Comparison of ENCODE assay signal across 23 cellular contexts in genomic region chr6:168574075-168574698, GRCh38.
A peak's percentile ranks its signal among the peaks of the same experiment; 100 is the strongest.
DNase-seq lines count a peak whose midpoint lies in the region; ATAC-seq and TF ChIP-seq lines count a peak whose summit lies in the region.
"Had no signal": no experiment of that assay in that cellular context is flagged by ENCODE, and none has a peak within 500 bp of the region (broad histone marks: within the 10 kb centered on the region; RNA-seq: fewer than 3 reads in every experiment).

No MANE protein-coding gene starts in this region.

- TF ChIP-seq POLR2A in gastroesophageal sphincter (IDR thresholded peaks at IDR 0.05): no peak

- H3K9me3 ChIP-seq in gastroesophageal sphincter: no peaks in the 10 kb centered on the region
- H3K9me3 ChIP-seq in thoracic aorta: no peaks in the 10 kb centered on the region
- H3K9me3 ChIP-seq: A549, suprapubic skin had no signal

- H3K4me3 ChIP-seq in H7 (ENCODE audit: insufficient read depth, low read depth, low read length): no peak overlapping the region
- peak overlapping the region in 1 of 2 donors; percentile 23 for H3K4me3 ChIP-seq in gastroesophageal sphincter
- peak overlapping the region; percentile 42 for H3K4me3 ChIP-seq in thoracic aorta
- H3K4me3 ChIP-seq: A549, PC-9, suprapubic skin had no signal

- peaks cover 43% of the 10 kb centered on the region for H3K4me1 Mint-ChIP-seq in nephron progenitor cell
- no peaks in the 10 kb centered on the region for H3K4me1 Mint-ChIP-seq in activated CD4-positive, alpha-beta T cell treated with anti-CD3 and anti-CD28 coated beads for 36 hours
- H3K4me1 Mint-ChIP-seq: activated T-helper 17 cell treated with anti-CD3 and anti-CD28 coated beads, Interleukin-2, amount 50 U/mL, for 72 hours had no signal

- POLR2A ChIA-PET in activated CD4-positive, alpha-beta T cell treated with anti-CD3 and anti-CD28 coated beads for 36 hours (lab: Charles Lee): no interaction called here

- DNase-seq in H7 (peak; percentile 48), nephron progenitor cell (no peak), thoracic aorta (ENCODE audit: low spot score) (no peak)
- DNase-seq in stimulated activated naive CD4-positive, alpha-beta T cell (lab: John Stamatoyannopoulos, UW): no peak
- DNase-seq in activated CD4-positive, alpha-beta T cell treated with anti-CD3 and anti-CD28 coated beads for 36 hours: no peak
- DNase-seq: activated CD8-positive, alpha-beta memory T cell treated with anti-CD3 and anti-CD28 coated beads, Interleukin-2, amount 50 U/mL, for 4 hours; foreskin fibroblast; GDM1; NCI-H1436 treated with DMSO at 0.1 percent for 48 hours; NK-92 treated with Interleukin-12 subunit alpha and Interleukin-12 subunit beta, amount 100 ng/mL, for 24 hours; PC-9; SHP77; T-helper 9 cell had no signal

- peak overlapping the region; percentile 98 for H3K27ac Mint-ChIP-seq in nephron progenitor cell
- no peak overlapping the region for H3K27ac Mint-ChIP-seq in activated CD4-positive, alpha-beta T cell treated with anti-CD3 and anti-CD28 coated beads for 36 hours
- H3K27ac Mint-ChIP-seq: activated naive CD4-positive, alpha-beta T cell treated with anti-CD3 and anti-CD28 coated beads, Interleukin-2, amount 50 U/mL, for 72 hours; activated T-helper 17 cell treated with anti-CD3 and anti-CD28 coated beads, Interleukin-2, amount 50 U/mL, for 72 hours; natural killer cell treated with Interleukin-12 subunit alpha and Interleukin-12 subunit beta and Interleukin-15 and Interleukin-18, amount 100 ng/mL, for 72 hours had no signal

- no peaks in the 10 kb centered on the region for H3K36me3 Mint-ChIP-seq in nephron progenitor cell (ENCODE audit: low read depth)
- no peaks in the 10 kb centered on the region for H3K36me3 Mint-ChIP-seq in activated CD4-positive, alpha-beta T cell treated with anti-CD3 and anti-CD28 coated beads for 36 hours (ENCODE audit: low read depth)
- H3K36me3 Mint-ChIP-seq: activated naive CD4-positive, alpha-beta T cell treated with anti-CD3 and anti-CD28 coated beads, Interleukin-2, amount 50 U/mL, for 72 hours; natural killer cell treated with Interleukin-12 subunit alpha and Interleukin-12 subunit beta and Interleukin-15 and Interleukin-18, amount 100 ng/mL, for 72 hours had no signal

- ATAC-seq in gastroesophageal sphincter (no peak), thoracic aorta (ENCODE audit: insufficient number of reproducible peaks, low FRiP score, low read depth) (no peak), GM19467 (IDR thresholded peaks at IDR 0.05; ENCODE audit: unreplicated experiment) (no peak), HG02571 (IDR thresholded peaks at IDR 0.05; ENCODE audit: unreplicated experiment) (no peak)
- ATAC-seq in activated CD4-positive, alpha-beta T cell treated with anti-CD3 and anti-CD28 coated beads for 36 hours: no peak
- ATAC-seq: A549; activated naive CD4-positive, alpha-beta T cell treated with anti-CD3 and anti-CD28 coated beads, Interleukin-2, amount 50 U/mL, for 72 hours; activated T-helper 17 cell treated with anti-CD3 and anti-CD28 coated beads, Interleukin-2, amount 50 U/mL, for 72 hours had no signal

- peaks cover 7 to 58% (median 19%) of the 10 kb centered on the region in 3 donors for H3K4me1 ChIP-seq in gastroesophageal sphincter
- H3K4me1 ChIP-seq in thoracic aorta (ENCODE audit: control insufficient read depth in 1 of 2, low read depth in 2 of 2): peaks cover 22 to 57% of the 10 kb centered on the region in 2 donors
- H3K4me1 ChIP-seq: A549 had no signal

- H3K4me3 Mint-ChIP-seq in nephron progenitor cell: no peak overlapping the region
- H3K4me3 Mint-ChIP-seq in activated CD4-positive, alpha-beta T cell treated with anti-CD3 and anti-CD28 coated beads for 36 hours: no peak overlapping the region
- H3K4me3 Mint-ChIP-seq: activated T-helper 17 cell treated with anti-CD3 and anti-CD28 coated beads, Interleukin-2, amount 50 U/mL, for 72 hours; natural killer cell treated with Interleukin-12 subunit alpha and Interleukin-12 subunit beta and Interleukin-15 and Interleukin-18, amount 100 ng/mL, for 72 hours had no signal

- H3K27me3 ChIP-seq in H7 (ENCODE audit: control insufficient read depth, insufficient read depth, low read length) (no peaks in the 10 kb centered on the region), gastroesophageal sphincter (no peaks in the 10 kb centered on the region), thoracic aorta (replicated peaks; ENCODE audit: insufficient read depth) (no peaks in the 10 kb centered on the region)
- H3K27me3 ChIP-seq: suprapubic skin had no signal

- H3K36me3 ChIP-seq in H7 (replicated peaks; ENCODE audit: control insufficient read depth, insufficient read depth, low read length): no peaks in the 10 kb centered on the region
- H3K36me3 ChIP-seq in gastroesophageal sphincter: no peaks in the 10 kb centered on the region
- H3K36me3 ChIP-seq in thoracic aorta: peaks cover 2% of the 10 kb centered on the region
- H3K36me3 ChIP-seq: suprapubic skin, WERI-Rb-1 had no signal

- no peak for TF ChIP-seq CTCF in gastroesophageal sphincter (IDR thresholded peaks at IDR 0.05)
- no peak for TF ChIP-seq CTCF in nephron progenitor cell (IDR thresholded peaks at IDR 0.05)
- no peak for TF ChIP-seq CTCF in thoracic aorta (IDR thresholded peaks at IDR 0.05)

- CTCF ChIA-PET in activated CD4-positive, alpha-beta T cell treated with anti-CD3 and anti-CD28 coated beads for 36 hours (lab: Charles Lee): no interaction called here

- no peaks in the 10 kb centered on the region for H3K27me3 Mint-ChIP-seq in nephron progenitor cell (ENCODE audit: low read depth, poor library complexity)
- H3K27me3 Mint-ChIP-seq in activated CD4-positive, alpha-beta T cell treated with anti-CD3 and anti-CD28 coated beads for 36 hours: peaks cover 3% of the 10 kb centered on the region

- H3K9me3 Mint-ChIP-seq in nephron progenitor cell: no peaks in the 10 kb centered on the region
- H3K9me3 Mint-ChIP-seq in activated CD4-positive, alpha-beta T cell treated with anti-CD3 and anti-CD28 coated beads for 36 hours (ENCODE audit: low read depth): no peaks in the 10 kb centered on the region
- H3K9me3 Mint-ChIP-seq: activated naive CD4-positive, alpha-beta T cell treated with anti-CD3 and anti-CD28 coated beads, Interleukin-2, amount 50 U/mL, for 72 hours; activated T-helper 17 cell treated with anti-CD3 and anti-CD28 coated beads, Interleukin-2, amount 50 U/mL, for 72 hours; natural killer cell treated with Interleukin-12 subunit alpha and Interleukin-12 subunit beta and Interleukin-15 and Interleukin-18, amount 100 ng/mL, for 72 hours had no signal

- intact Hi-C loops in activated CD4-positive, alpha-beta T cell treated with anti-CD3 and anti-CD28 coated beads for 36 hours (cut with DNase I, micrococcal nuclease): no loop called here

- H3K27ac ChIP-seq in gastroesophageal sphincter: peak overlapping the region; percentile 78 to 88 (median 86)
- peak overlapping the region; percentile 93 to 96 for H3K27ac ChIP-seq in thoracic aorta
- H3K27ac ChIP-seq: A549, KMS-11, PC-9, suprapubic skin, WERI-Rb-1 had no signal

- WGBS in gastroesophageal sphincter (ENCODE audit: low coverage in 1 of 2), 2 donors: 20% methylated on average over 1 of the region's 17 CpGs; no CpG with 5 or more reads in 1 of the 2 donors

- no peak for TF ChIP-seq EP300 in gastroesophageal sphincter (IDR thresholded peaks at IDR 0.05)
